Comparison of ENCODE assay signal across 8 cellular contexts in genomic region chr10:50604049-50604640, GRCh38. TPM values are rescaled to one million over a fixed set of nuclear protein-coding genes. Genes with fewer than 3 reads are reported as not detected.
DNase-seq lines count a peak whose midpoint lies in the region; ATAC-seq and TF ChIP-seq lines count a peak whose summit lies in the region.

No MANE protein-coding gene starts in this region.

- peak; percentile 46 for ATAC-seq in HG02798 (IDR thresholded peaks at IDR 0.05; ENCODE audit: poor library complexity, unreplicated experiment)
- ATAC-seq in stimulated activated memory B cell treated with anti-CD40 and anti-IgM and Interleukin-4, amounts not matched to agents 10 μg/mL and 1 μg/mL and 100 μg/mL, for 72 hours: peak; percentile 62

- DNase-seq in NCI-H1417 (lab: John Stamatoyannopoulos, UW): peak in 2 of 3 experiments; percentile 10 to 64
- no peak for DNase-seq in NCI-H1417 treated with DMSO at 0.1 percent for 48 hours (lab: John Stamatoyannopoulos, UW)
- DNase-seq in NCI-H748 (lab: John Stamatoyannopoulos, UW; ENCODE audit: unreplicated experiment): peak; percentile 65
- DNase-seq in NCI-H187 (lab: John Stamatoyannopoulos, UW): no peak
- DNase-seq in lower leg skin (ENCODE audit: low spot score in 2 of 2): no peak

- TF ChIP-seq POLR2A in lower leg skin (IDR thresholded peaks at IDR 0.05): no peak

- intact Hi-C loops in lower leg skin (cut with DNase I; ENCODE audit: low total_unique reads): no loop called here

- H3K27me3 ChIP-seq in esophagus (ENCODE audit: control insufficient read depth in 1 of 2, insufficient read depth in 2 of 2, low read length in 2 of 2): no peaks in the 10 kb centered on the region

- 21 to 32% methylated on average over 8 of the region's 8 CpGs for WGBS in esophagus, 2 donors
- 16 to 20% methylated on average over 8 of the region's 8 CpGs for WGBS in lower leg skin, 2 donors

- H3K4me3 ChIP-seq in esophagus (ENCODE audit: low read depth in 1 of 2, low read length in 2 of 2) (no peak overlapping the region), lower leg skin (ENCODE audit: low read depth, poor library complexity, severe bottlenecking) (no peak overlapping the region)

- H3K4me3 Mint-ChIP-seq in stimulated activated memory B cell treated with anti-CD40 and anti-IgM and Interleukin-4, amounts not matched to agents 10 μg/mL and 1 μg/mL and 100 μg/mL, for 72 hours: peak overlapping the region; percentile 62

- peaks cover 4% of the 10 kb centered on the region for H3K36me3 Mint-ChIP-seq in stimulated activated memory B cell treated with anti-CD40 and anti-IgM and Interleukin-4, amounts not matched to agents 10 μg/mL and 1 μg/mL and 100 μg/mL, for 72 hours

- H3K36me3 ChIP-seq in esophagus (ENCODE audit: control insufficient read depth in 2 of 2, insufficient read depth in 2 of 2, low read length in 1 of 2): no peaks in the 10 kb centered on the region

- TF ChIP-seq CTCF in lower leg skin (IDR thresholded peaks at IDR 0.05): no peak

- no peaks in the 10 kb centered on the region for H3K9me3 ChIP-seq in esophagus (ENCODE audit: control insufficient read depth in 2 of 2, insufficient read depth in 1 of 2, low read depth in 1 of 2, low read length in 1 of 2)

- no peaks in the 10 kb centered on the region for H3K27me3 Mint-ChIP-seq in stimulated activated memory B cell treated with anti-CD40 and anti-IgM and Interleukin-4, amounts not matched to agents 10 μg/mL and 1 μg/mL and 100 μg/mL, for 72 hours

- H3K4me1 ChIP-seq in esophagus (ENCODE audit: control insufficient read depth in 2 of 2, insufficient read depth in 2 of 2, low read length in 1 of 2): peaks cover 6% of the 10 kb centered on the region in 2 donors

- H3K27ac Mint-ChIP-seq in stimulated activated memory B cell treated with anti-CD40 and anti-IgM and Interleukin-4, amounts not matched to agents 10 μg/mL and 1 μg/mL and 100 μg/mL, for 72 hours: peak overlapping the region; percentile 26

- no peaks in the 10 kb centered on the region for H3K9me3 Mint-ChIP-seq in stimulated activated memory B cell treated with anti-CD40 and anti-IgM and Interleukin-4, amounts not matched to agents 10 μg/mL and 1 μg/mL and 100 μg/mL, for 72 hours

- H3K27ac ChIP-seq in esophagus (ENCODE audit: low read depth in 2 of 2, low read length in 1 of 2): peak overlapping the region; percentile 71 to 80

- peaks cover 61% of the 10 kb centered on the region for H3K4me1 Mint-ChIP-seq in stimulated activated memory B cell treated with anti-CD40 and anti-IgM and Interleukin-4, amounts not matched to agents 10 μg/mL and 1 μg/mL and 100 μg/mL, for 72 hours

RNA-seq across cellular contexts. Expression of gene SGMS1, which starts 19.6 kb away (rescaled TPM):
- 1 to 10 TPM; 5.4 to 7.9 TPM for polyA plus RNA-seq in esophagus
- 100 to 1,000 TPM; 153 to 235 (median 186) TPM for total RNA-seq in lower leg skin

Comparison
In these comparisons a context has a peak if more than half of its experiments do, and no peak if none do; other contexts are left out.
1. DNase-seq: peak in NCI-H1417 (2 of 3) and NCI-H748 (single experiment); none in NCI-H1417 treated with DMSO at 0.1 percent for 48 hours (single experiment), NCI-H187 (0 of 2) and lower leg skin (0 of 2).